In the genomic region with DNA sequence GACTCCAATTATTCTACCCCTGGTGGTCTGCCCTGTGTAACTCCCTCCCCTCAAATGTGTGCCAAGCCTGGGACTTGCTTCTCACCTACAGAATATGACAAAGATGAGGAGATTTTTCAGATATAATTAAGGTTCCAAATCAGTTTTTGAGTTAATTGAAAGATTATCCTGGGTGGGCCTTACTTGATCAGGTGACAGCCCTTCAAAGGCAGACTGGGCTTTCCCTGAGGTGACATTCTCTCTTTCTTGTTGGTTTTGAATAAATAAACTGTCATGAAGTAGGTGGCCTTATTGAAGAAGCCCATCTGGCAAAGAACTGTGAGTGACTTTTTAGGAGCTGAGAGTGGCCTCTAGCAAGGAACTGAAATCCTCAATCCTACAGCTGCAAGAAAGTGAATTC, we compare ENCODE assay signal across 17 cellular contexts.
DNase-seq lines count a peak whose midpoint lies in the region; ATAC-seq, FAIRE-seq and TF ChIP-seq lines count a peak whose summit lies in the region.
"Had no signal": no experiment of that assay in that cellular context is flagged by ENCODE, and none has a peak within 500 bp of the region (broad histone marks: within the 10 kb centered on the region; RNA-seq: fewer than 3 reads in every experiment).

No MANE protein-coding gene starts in this region.

- H3K4me3 ChIP-seq in GM12878: peak overlapping the region; percentile 35; the same call in 1 of the 2 replicates
- H3K4me3 ChIP-seq: MG63, pancreas had no signal

- peak overlapping the region; percentile 7; the same call in 1 of the 2 replicates for H3K27ac ChIP-seq in GM12878 (ENCODE audit: control insufficient read depth, insufficient read depth)
- H3K27ac ChIP-seq: HL-60, pancreas had no signal

- no peaks in the 10 kb centered on the region for H4K20me1 ChIP-seq in GM12878 (ENCODE audit: control insufficient read depth, insufficient read depth)

- ATAC-seq in GM19463 (IDR thresholded peaks at IDR 0.05; ENCODE audit: unreplicated experiment) (peak; percentile 18), HG03432 (IDR thresholded peaks at IDR 0.05; ENCODE audit: unreplicated experiment) (peak; percentile 29), GM12878 (peak; percentile 31), HG02938 (IDR thresholded peaks at IDR 0.05; ENCODE audit: unreplicated experiment) (no peak)
- ATAC-seq: HCT116, pancreas, Right ventricle myocardium inferior had no signal

- no peaks in the 10 kb centered on the region for H3K9me3 Mint-ChIP-seq in T-helper 2 cell treated with Interferon-gamma antibody and Interleukin-4, amounts not matched to agents 5 μg/mL and 100 μg/mL, for 36 hours
- H3K9me3 Mint-ChIP-seq: brain had no signal

- no peaks in the 10 kb centered on the region for H3K79me2 ChIP-seq in GM12878 (ENCODE audit: control insufficient read depth, insufficient read depth, low read length)

- H3K27me3 ChIP-seq in GM12878 (replicated peaks in 1 of 2; ENCODE audit: control insufficient read depth in 2 of 2, insufficient read depth in 2 of 2, low read length in 1 of 2): no peaks in the 10 kb centered on the region
- H3K27me3 ChIP-seq: MG63, pancreas had no signal

- no peak for TF ChIP-seq POLR2A in GM12878 (IDR thresholded peaks at IDR 0.05; ENCODE audit: low read depth, low read length)

- intact Hi-C loops in GM12878 (cut with micrococcal nuclease; ENCODE audit: unreplicated experiment): no loop called here

- no peaks in the 10 kb centered on the region for H3K36me3 Mint-ChIP-seq in T-helper 2 cell treated with Interferon-gamma antibody and Interleukin-4, amounts not matched to agents 5 μg/mL and 100 μg/mL, for 36 hours (ENCODE audit: low read depth)
- H3K36me3 Mint-ChIP-seq: brain had no signal

- POLR2A ChIA-PET in GM12878 (lab: Charles Lee): interaction anchor here (1.1 kb wide), 1 partner anchor 10 kb away, joined by 3 read pairs; no protein-coding TSS in a partner anchor

- no peak overlapping the region for H3K9ac ChIP-seq in GM12878 (ENCODE audit: control insufficient read depth, insufficient read depth, low read length)

- in situ Hi-C loops in GM12878 (cut with MboI): no loop called here

- H3K27me3 Mint-ChIP-seq in T-helper 2 cell treated with Interferon-gamma antibody and Interleukin-4, amounts not matched to agents 5 μg/mL and 100 μg/mL, for 36 hours (ENCODE audit: low read depth): peaks cover 4% of the 10 kb centered on the region

- H3K9me3 ChIP-seq in GM12878 (replicated peaks; ENCODE audit: control insufficient read depth, insufficient read depth, low read length): no peaks in the 10 kb centered on the region; the same call in 2 of the 3 replicates
- H3K9me3 ChIP-seq: MG63, pancreas had no signal

- peak overlapping the region; percentile 53 for H2AFZ ChIP-seq in GM12878 (ENCODE audit: control insufficient read depth, low read depth, low read length)

- SMC1A ChIA-PET in GM12878 (lab: Charles Lee; ENCODE audit: uncharacterized antibody, unreplicated experiment): interaction anchor here (1.2 to 2.8 kb wide), 4 partner anchors 8 to 20 kb away, joined by 3 to 12 read pairs (median 5); no protein-coding TSS in a partner anchor

- H3K4me2 ChIP-seq in GM12878 (ENCODE audit: control insufficient read depth, insufficient read depth): peak overlapping the region; percentile 43

- TF ChIP-seq EP300 in GM12878 (IDR thresholded peaks at IDR 0.05; ENCODE audit: borderline replicate concordance in 1 of 2, control insufficient read depth in 1 of 2, low read depth in 2 of 2, low read length in 2 of 2): no peak

- H3K4me1 Mint-ChIP-seq in T-helper 2 cell treated with Interferon-gamma antibody and Interleukin-4, amounts not matched to agents 5 μg/mL and 100 μg/mL, for 36 hours (ENCODE audit: low read depth): peaks cover 35% of the 10 kb centered on the region
- H3K4me1 Mint-ChIP-seq: brain had no signal

- RAD21 ChIA-PET in GM12878 (lab: Charles Lee; ENCODE audit: unreplicated experiment): no interaction called here

- peaks cover 20% of the 10 kb centered on the region for H3K4me1 ChIP-seq in GM12878 (ENCODE audit: control insufficient read depth, insufficient read depth, low read length)
- H3K4me1 ChIP-seq: pancreas had no signal

- CTCF ChIA-PET in GM12878 (lab: Yijun Ruan, JAX): interaction anchor here (1.7 to 1.9 kb wide), 2 partner anchors 9 to 50 kb away, joined by 4 to 7 read pairs; no protein-coding TSS in a partner anchor

- FAIRE-seq in GM12878 (lab: Jason Lieb, UNC): no peak
- FAIRE-seq: pancreas had no signal

- H3K36me3 ChIP-seq in GM12878 (ENCODE audit: control insufficient read depth in 2 of 2, insufficient read depth in 2 of 2, low read length in 1 of 2): no peaks in the 10 kb centered on the region
- H3K36me3 ChIP-seq: MG63, pancreas had no signal

- H3K27ac Mint-ChIP-seq in T-helper 2 cell treated with Interferon-gamma antibody and Interleukin-4, amounts not matched to agents 5 μg/mL and 100 μg/mL, for 36 hours: no peak overlapping the region
- H3K27ac Mint-ChIP-seq: brain had no signal

- TF ChIP-seq CTCF in GM12878 (IDR thresholded peaks at IDR 0.05 in 2 of 3, conservative IDR thresholded peaks at IDR 0.05 in 1 of 3; ENCODE audit: control insufficient read depth in 2 of 3, extremely low read depth in 1 of 3, insufficient read depth in 1 of 3, low read depth in 3 of 3, low read length in 3 of 3): no peak

- H3K4me3 Mint-ChIP-seq in T-helper 2 cell treated with Interferon-gamma antibody and Interleukin-4, amounts not matched to agents 5 μg/mL and 100 μg/mL, for 36 hours: peak overlapping the region; percentile 80
- H3K4me3 Mint-ChIP-seq: brain had no signal

- no TSS peak for BruUV-seq in GM12878 (replicated peaks; lab: Mats Ljungman, UMichigan)

- DNase-seq in T-helper 2 cell treated with Interferon-gamma antibody and Interleukin-4, amounts not matched to agents 5 μg/mL and 100 μg/mL, for 36 hours (ENCODE audit: low spot score): no peak
- DNase-seq in T-helper 2 cell: no peak
- DNase-seq in GM12878 (ENCODE audit: low read depth, low spot score): no peak
- no peak for DNase-seq in HUDEP-2 (lab: John Stamatoyannopoulos, UW; ENCODE audit: unreplicated experiment in 76 of 76)
- no peak for DNase-seq in NCI-H345 (lab: John Stamatoyannopoulos, UW)
- DNase-seq: 8988T; effector CD8-positive, alpha-beta T cell; foreskin fibroblast; MG63; pancreas had no signal

- TF ChIP-seq RAD21 in GM12878 (IDR thresholded peaks at IDR 0.05; ENCODE audit: insufficient read depth, low read depth, low read length): no peak

TF ChIP-seq in GM12878, 131 proteins besides CTCF, POLR2A, EP300 and RAD21:
- TF ChIP-seq BCLAF1 (IDR thresholded peaks at IDR 0.05) (no peak), PML (IDR thresholded peaks at IDR 0.05; ENCODE audit: low read length) (0 out of 2 replicates have a peak, but pooled peaks have one; percentile 24)
